8 cellular contexts compared by ENCODE assay signal in genomic region chr2:172442072-172442895, GRCh38. TPM values are rescaled to one million over a fixed set of nuclear protein-coding genes. Genes with fewer than 3 reads are reported as not detected.
A peak's percentile ranks its signal among the peaks of the same experiment; 100 is the strongest.
DNase-seq lines count a peak whose midpoint lies in the region; ATAC-seq and TF ChIP-seq lines count a peak whose summit lies in the region.

No MANE protein-coding gene starts in this region.

- no peaks in the 10 kb centered on the region for H3K9me3 ChIP-seq in CD4-positive, CD25-positive, alpha-beta regulatory T cell (ENCODE audit: control insufficient read depth in 2 of 2, low read length in 2 of 2)
- H3K9me3 ChIP-seq in MM.1S (replicated peaks; ENCODE audit: insufficient read depth, low read length) = no peaks in the 10 kb centered on the region
- no peaks in the 10 kb centered on the region for H3K9me3 ChIP-seq in right cardiac atrium (ENCODE audit: control insufficient read depth, low read length)

- peak overlapping the region; percentile 61 for H3K4me2 ChIP-seq in MM.1S (ENCODE audit: low read depth, low read length)

- ATAC-seq in CD4-positive, CD25-positive, alpha-beta regulatory T cell (ENCODE audit: low read depth in 2 of 2) = peak; percentile 67 to 69
- peak; percentile 59 to 93 for ATAC-seq in right cardiac atrium
- ATAC-seq in GM19397 (IDR thresholded peaks at IDR 0.05; ENCODE audit: unreplicated experiment) = no peak
- ATAC-seq in stimulated activated naive B cell treated with anti-CD40 and anti-IgM and Interleukin-4, amounts not matched to agents 10 μg/mL and 1 μg/mL and 100 μg/mL, for 72 hours (replicated peaks) = no peak

- peak in 2 of 3 donors; percentile 17 to 58 for DNase-seq in CD4-positive, CD25-positive, alpha-beta regulatory T cell
- DNase-seq in MM.1S (no peak), right cardiac atrium (peak in 2 of 3 donors; percentile 47 to 54), SKM-1 (lab: John Stamatoyannopoulos, UW; ENCODE audit: unreplicated experiment) (no peak)
- peak; percentile 75 to 76 for DNase-seq in activated T-cell treated with anti-CD3 and anti-CD28 coated beads, Interleukin-2, amount 50 U/mL, for 48 hours
- peak; percentile 45 to 46 for DNase-seq in stimulated activated CD8-positive, alpha-beta memory T cell treated with anti-CD3 and anti-CD28 coated beads, Interleukin-15, amount 100 ng/mL, for 48 hours (ENCODE audit: low read depth in 2 of 2)
- DNase-seq in stimulated activated naive B cell treated with anti-CD40 and anti-IgM and Interleukin-4, amounts not matched to agents 10 μg/mL and 1 μg/mL and 100 μg/mL, for 72 hours = no peak

- no peak overlapping the region for H3K9ac ChIP-seq in MM.1S (ENCODE audit: low read length)

- peak overlapping the region; percentile 42 to 86 (median 78) for H3K4me3 Mint-ChIP-seq in CD4-positive, CD25-positive, alpha-beta regulatory T cell
- H3K4me3 Mint-ChIP-seq in stimulated activated naive B cell treated with anti-CD40 and anti-IgM and Interleukin-4, amounts not matched to agents 10 μg/mL and 1 μg/mL and 100 μg/mL, for 72 hours = no peak overlapping the region

- no peaks in the 10 kb centered on the region for H3K9me2 ChIP-seq in MM.1S (replicated peaks; ENCODE audit: insufficient read depth, low read length)

- no peak for TF ChIP-seq CTCF in MM.1S (IDR thresholded peaks at IDR 0.05; ENCODE audit: low read length)

- H3K36me3 ChIP-seq in CD4-positive, CD25-positive, alpha-beta regulatory T cell (ENCODE audit: control insufficient read depth, insufficient read depth, low read length) = no peaks in the 10 kb centered on the region
- H3K36me3 ChIP-seq in MM.1S (replicated peaks; ENCODE audit: insufficient read depth, low read length) = no peaks in the 10 kb centered on the region

- no peaks in the 10 kb centered on the region for H3K79me2 ChIP-seq in MM.1S (ENCODE audit: low read length)

- intact Hi-C loops in right cardiac atrium (cut with DNase I) = no loop called here

- H3K9me3 Mint-ChIP-seq in CD4-positive, CD25-positive, alpha-beta regulatory T cell = no peaks in the 10 kb centered on the region
- no peaks in the 10 kb centered on the region for H3K9me3 Mint-ChIP-seq in stimulated activated naive B cell treated with anti-CD40 and anti-IgM and Interleukin-4, amounts not matched to agents 10 μg/mL and 1 μg/mL and 100 μg/mL, for 72 hours

- peaks cover 75% of the 10 kb centered on the region for H3K4me1 ChIP-seq in CD4-positive, CD25-positive, alpha-beta regulatory T cell (ENCODE audit: control insufficient read depth, insufficient read depth, low read length, poor library complexity, severe bottlenecking)
- peaks cover 43% of the 10 kb centered on the region for H3K4me1 ChIP-seq in MM.1S (ENCODE audit: low read length)
- peaks cover 17% of the 10 kb centered on the region for H3K4me1 ChIP-seq in right cardiac atrium (ENCODE audit: control insufficient read depth, insufficient read depth, low read length)

- peak overlapping the region; percentile 77 for H3K4me3 ChIP-seq in CD4-positive, CD25-positive, alpha-beta regulatory T cell (ENCODE audit: low read depth, low read length)
- H3K4me3 ChIP-seq in MM.1S (ENCODE audit: low read length) (no peak overlapping the region), right cardiac atrium (ENCODE audit: low read length) (no peak overlapping the region)

- H4K20me1 ChIP-seq in MM.1S (ENCODE audit: insufficient read depth, low read length) = no peaks in the 10 kb centered on the region

- 55% methylated on average over 10 of the region's 10 CpGs for WGBS in right cardiac atrium

- peaks cover 20 to 51% (median 41%) of the 10 kb centered on the region in 4 donors for H3K4me1 Mint-ChIP-seq in CD4-positive, CD25-positive, alpha-beta regulatory T cell
- H3K4me1 Mint-ChIP-seq in stimulated activated naive B cell treated with anti-CD40 and anti-IgM and Interleukin-4, amounts not matched to agents 10 μg/mL and 1 μg/mL and 100 μg/mL, for 72 hours = peaks cover 5 to 7% of the 10 kb centered on the region in 2 donors

- H3K36me3 Mint-ChIP-seq in CD4-positive, CD25-positive, alpha-beta regulatory T cell = peaks cover 8% of the 10 kb centered on the region
- H3K36me3 Mint-ChIP-seq in stimulated activated naive B cell treated with anti-CD40 and anti-IgM and Interleukin-4, amounts not matched to agents 10 μg/mL and 1 μg/mL and 100 μg/mL, for 72 hours = peaks cover 0 to 3% of the 10 kb centered on the region in 2 donors

- no peaks in the 10 kb centered on the region for H3K27me3 ChIP-seq in CD4-positive, CD25-positive, alpha-beta regulatory T cell (ENCODE audit: control insufficient read depth, insufficient read depth, low read length)
- peaks cover 7% of the 10 kb centered on the region for H3K27me3 ChIP-seq in MM.1S (replicated peaks; ENCODE audit: insufficient read depth, low read length)
- no peaks in the 10 kb centered on the region for H3K27me3 ChIP-seq in right cardiac atrium (ENCODE audit: control insufficient read depth, insufficient read depth)

- peak overlapping the region; percentile 18 to 80 (median 77) for H3K27ac Mint-ChIP-seq in CD4-positive, CD25-positive, alpha-beta regulatory T cell
- no peak overlapping the region for H3K27ac Mint-ChIP-seq in stimulated activated naive B cell treated with anti-CD40 and anti-IgM and Interleukin-4, amounts not matched to agents 10 μg/mL and 1 μg/mL and 100 μg/mL, for 72 hours

- no peak overlapping the region for H3K27ac ChIP-seq in CD4-positive, CD25-positive, alpha-beta regulatory T cell (ENCODE audit: insufficient read depth, low read length, poor library complexity, severe bottlenecking)
- H3K27ac ChIP-seq in MM.1S (ENCODE audit: low read length) (no peak overlapping the region), right cardiac atrium (ENCODE audit: low read length) (no peak overlapping the region)

- no peaks in the 10 kb centered on the region for H3K27me3 Mint-ChIP-seq in CD4-positive, CD25-positive, alpha-beta regulatory T cell
- H3K27me3 Mint-ChIP-seq in stimulated activated naive B cell treated with anti-CD40 and anti-IgM and Interleukin-4, amounts not matched to agents 10 μg/mL and 1 μg/mL and 100 μg/mL, for 72 hours = peaks cover 20 to 21% of the 10 kb centered on the region in 2 donors

- H3F3A ChIP-seq in MM.1S (ENCODE audit: insufficient read depth, low read length) = peaks cover 28% of the 10 kb centered on the region

- no peak overlapping the region for H2AFZ ChIP-seq in MM.1S (ENCODE audit: low read length)

RNA-seq across cellular contexts. Expression of gene ITGA6, which starts 14.9 kb away (rescaled TPM):
- 68.5 TPM for total RNA-seq in CD4-positive, CD25-positive, alpha-beta regulatory T cell
- 10 to 100 TPM; 39.2 to 59.4 (median 45.8) TPM for polyA plus RNA-seq in CD4-positive, CD25-positive, alpha-beta regulatory T cell
- total RNA-seq in right cardiac atrium = 10 to 100 TPM; 24.0 to 38.3 (median 32.1) TPM
- 14.8 TPM for polyA plus RNA-seq in right cardiac atrium

Comparison
In these comparisons a context has a peak if more than half of its experiments do, and no peak if none do; other contexts are left out.
1. ATAC-seq: peak in CD4-positive, CD25-positive, alpha-beta regulatory T cell (2 of 2) and right cardiac atrium (2 of 2); none in GM19397 (single experiment) and stimulated activated naive B cell treated with anti-CD40 and anti-IgM and Interleukin-4, amounts not matched to agents 10 μg/mL and 1 μg/mL and 100 μg/mL, for 72 hours (0 of 2).
2. DNase-seq: peak in CD4-positive, CD25-positive, alpha-beta regulatory T cell (2 of 3), activated T-cell treated with anti-CD3 and anti-CD28 coated beads, Interleukin-2, amount 50 U/mL, for 48 hours (2 of 2), right cardiac atrium (2 of 3) and stimulated activated CD8-positive, alpha-beta memory T cell treated with anti-CD3 and anti-CD28 coated beads, Interleukin-15, amount 100 ng/mL, for 48 hours (2 of 2); none in MM.1S (single experiment), SKM-1 (single experiment) and stimulated activated naive B cell treated with anti-CD40 and anti-IgM and Interleukin-4, amounts not matched to agents 10 μg/mL and 1 μg/mL and 100 μg/mL, for 72 hours (single experiment).
3. H3K4me3 Mint-ChIP-seq: peak in CD4-positive, CD25-positive, alpha-beta regulatory T cell (4 of 4); none in stimulated activated naive B cell treated with anti-CD40 and anti-IgM and Interleukin-4, amounts not matched to agents 10 μg/mL and 1 μg/mL and 100 μg/mL, for 72 hours (0 of 2).